1 cellular context compared by ENCODE assay signal in the genomic region with DNA sequence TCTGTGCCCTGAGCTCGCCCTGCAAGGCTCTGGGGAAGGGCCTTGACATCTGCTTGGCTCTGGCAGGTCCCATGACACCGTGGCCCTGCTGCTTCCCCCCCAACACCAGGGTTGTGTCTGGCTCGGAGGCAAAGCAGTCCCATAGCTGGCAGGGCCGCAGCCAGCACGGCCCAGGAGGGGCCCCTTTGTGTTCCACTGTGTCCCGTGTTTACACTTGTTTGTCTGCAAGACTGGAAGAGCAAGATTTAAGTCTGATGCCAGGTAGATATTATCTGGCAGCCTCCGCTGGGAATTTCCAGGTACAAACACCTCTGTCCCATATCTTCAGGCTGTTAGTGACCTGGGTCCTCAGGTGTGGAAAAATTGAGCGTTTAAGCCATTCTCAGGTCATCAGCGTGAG.
TF ChIP-seq lines count a peak whose summit lies in the region.

No MANE protein-coding gene starts in this region.

TF ChIP-seq in WTC11, 78 proteins besides CTCF, POLR2A, EP300 and RAD21 (continued from another document):
- TF ChIP-seq, protein P1, sequence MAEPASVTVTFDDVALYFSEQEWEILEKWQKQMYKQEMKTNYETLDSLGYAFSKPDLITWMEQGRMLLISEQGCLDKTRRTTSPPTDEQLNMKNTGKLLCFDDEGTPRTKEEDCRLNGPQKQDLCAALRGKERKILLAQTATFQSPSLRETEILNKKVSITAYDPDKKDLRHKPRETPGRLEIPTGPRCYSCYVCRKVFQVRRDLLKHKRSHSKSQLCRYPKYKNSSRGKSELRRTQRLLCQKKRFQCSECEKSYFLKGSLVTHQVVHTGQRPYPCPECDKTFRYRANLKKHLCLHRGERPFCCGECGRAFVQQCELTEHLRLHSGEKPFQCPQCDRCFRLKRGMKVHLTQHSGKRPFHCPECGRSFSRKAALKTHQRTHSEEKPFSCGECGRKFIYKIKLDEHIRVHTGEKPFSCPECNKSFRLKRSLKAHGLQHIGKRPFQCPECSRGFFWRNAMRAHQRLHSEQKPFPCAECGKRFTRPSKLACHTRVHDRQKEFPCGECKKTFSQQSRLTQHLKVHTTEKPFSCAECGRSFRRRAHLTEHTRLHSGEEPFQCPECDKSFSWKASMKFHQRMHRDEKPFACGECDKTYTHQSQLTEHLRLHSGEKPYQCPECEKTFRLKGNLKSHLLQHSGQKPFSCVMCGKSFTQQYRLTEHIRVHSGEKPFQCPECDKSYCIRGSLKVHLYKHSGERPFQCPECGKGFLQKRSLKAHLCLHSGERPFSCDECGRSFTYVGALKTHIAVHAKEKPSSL (CRISPR knock-in tag; conservative IDR thresholded peaks at IDR 0.05), result no peak
- no peak for TF ChIP-seq MXD4 (CRISPR knock-in tag; IDR thresholded peaks at IDR 0.05; ENCODE audit: borderline replicate concordance)
- no peak for TF ChIP-seq KAT7 (CRISPR knock-in tag; IDR thresholded peaks at IDR 0.05; ENCODE audit: borderline replicate concordance)
- TF ChIP-seq ATF2 (CRISPR knock-in tag; IDR thresholded peaks at IDR 0.05; ENCODE audit: borderline replicate concordance, low read depth), result no peak
- TF ChIP-seq ATF6 (CRISPR knock-in tag; IDR thresholded peaks at IDR 0.05), result no peak
- TF ChIP-seq PRRX2 (CRISPR knock-in tag; IDR thresholded peaks at IDR 0.05), result no peak
- TF ChIP-seq GABPB1 (CRISPR knock-in tag; IDR thresholded peaks at IDR 0.05), result no peak
- no peak for TF ChIP-seq ZNF423 (CRISPR knock-in tag; IDR thresholded peaks at IDR 0.05)
- no peak for TF ChIP-seq ZBTB21 (CRISPR knock-in tag; IDR thresholded peaks at IDR 0.05; ENCODE audit: borderline replicate concordance)
- no peak for TF ChIP-seq NR2C2 (CRISPR knock-in tag; IDR thresholded peaks at IDR 0.05)
- TF ChIP-seq PREB (CRISPR knock-in tag; IDR thresholded peaks at IDR 0.05; ENCODE audit: borderline replicate concordance), result no peak
- TF ChIP-seq TEAD4 (CRISPR knock-in tag; IDR thresholded peaks at IDR 0.05), result no peak
- TF ChIP-seq FOXK1 (CRISPR knock-in tag; IDR thresholded peaks at IDR 0.05), result no peak
